Comparison of ENCODE assay signal across 8 cellular contexts in the genomic region with DNA sequence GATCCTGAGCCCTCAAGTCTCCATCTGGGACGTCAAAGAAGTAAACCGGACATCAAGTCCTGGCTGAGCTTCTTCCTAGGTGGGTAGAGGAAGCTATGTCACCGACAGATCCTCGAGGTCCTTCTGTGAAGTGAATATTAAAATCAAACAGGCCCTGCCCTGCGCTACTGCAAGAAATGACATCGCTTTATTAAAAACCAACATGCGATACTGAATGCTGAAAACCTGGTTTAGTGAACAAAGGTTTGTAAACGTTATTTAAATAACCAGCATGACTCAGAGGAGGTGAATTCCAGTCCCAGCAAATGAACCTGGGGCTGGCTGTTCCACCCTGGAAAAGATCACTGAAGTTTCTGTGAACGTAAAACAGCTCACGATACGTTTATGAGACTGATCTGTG. TPM values are rescaled to one million over a fixed set of nuclear protein-coding genes. Genes with fewer than 3 reads are reported as not detected.
DNase-seq lines count a peak whose midpoint lies in the region; ATAC-seq, FAIRE-seq and TF ChIP-seq lines count a peak whose summit lies in the region.

No MANE protein-coding gene starts in this region.

- intact Hi-C loops in heart left ventricle (cut with DNase I) (loop anchor here in 6 of 10 donors (5.0 to 10.0 kb wide), 2 partner anchors 61 to 63 kb away; a partner anchor contains a TSS), Right ventricle myocardium superior (cut with DNase I) (loop anchor here (10.0 kb wide), 1 partner anchor 63 kb away; a partner anchor contains a TSS)

- peak overlapping the region in 8 of 12 donors; percentile 59 to 79 (median 72) for H3K27ac ChIP-seq in heart left ventricle
- H3K27ac ChIP-seq in ectodermal cell (ENCODE audit: insufficient read depth, low read depth, low read length, poor library complexity, severe bottlenecking), result no peak overlapping the region

- no peak for FAIRE-seq in RCC 7860 (lab: Jason Lieb, UNC)

- H3K4me3 ChIP-seq in heart left ventricle, result peak overlapping the region; percentile 68 to 99 (median 85)
- peak overlapping the region; percentile 96 for H3K4me3 ChIP-seq in ectodermal cell (ENCODE audit: insufficient read depth, low read depth, low read length)

- WGBS in heart left ventricle, 4 donors, result 1 to 2% (median 2%) methylated on average over 11 of the region's 11 CpGs
- WGBS in ectodermal cell, 2 experiments, result 3 to 4% methylated on average over 11 of the region's 11 CpGs

- peaks cover 0 to 31% (median 26%) of the 10 kb centered on the region in 9 donors for H3K36me3 ChIP-seq in heart left ventricle
- peaks cover 17% of the 10 kb centered on the region for H3K36me3 ChIP-seq in ectodermal cell (ENCODE audit: control insufficient read depth, insufficient read depth, low read length)

- no peak for TF ChIP-seq POLR2A in heart left ventricle (IDR thresholded peaks at IDR 0.05)

- in situ Hi-C loops in KBM-7 (cut with MboI; ENCODE audit: low pct_unique_long_range_greater_than_20kb, low sequenced_read_pairs), result no loop called here

- DNase-seq in heart left ventricle (no peak), Right ventricle myocardium superior (no peak), RCC 7860 (ENCODE audit: low spot score) (peak; percentile 8), myocyte (ENCODE audit: low read depth) (peak; percentile 13), pons (ENCODE audit: low spot score) (no peak), NCI-H1930 (lab: John Stamatoyannopoulos, UW) (no peak), KBM-7 (no peak)

- TF ChIP-seq CTCF in heart left ventricle (IDR thresholded peaks at IDR 0.05), result no peak

- no peaks in the 10 kb centered on the region for H3K9me3 ChIP-seq in heart left ventricle
- no peaks in the 10 kb centered on the region for H3K9me3 ChIP-seq in ectodermal cell (ENCODE audit: control insufficient read depth, low read length)

- ATAC-seq in heart left ventricle (peak in 2 of 4 donors; percentile 4 to 13), Right ventricle myocardium superior (ENCODE audit: poor library complexity) (no peak)

- H3K27me3 ChIP-seq in heart left ventricle (no peaks in the 10 kb centered on the region), ectodermal cell (ENCODE audit: control insufficient read depth, insufficient read depth, low read length, poor library complexity, severe bottlenecking) (no peaks in the 10 kb centered on the region)

- H3K4me1 ChIP-seq in heart left ventricle (peaks cover 0 to 54% (median 17%) of the 10 kb centered on the region in 12 donors), ectodermal cell (ENCODE audit: control insufficient read depth, insufficient read depth, low read length) (peaks cover 5% of the 10 kb centered on the region)

RNA-seq across cellular contexts. Expression of a gene that starts 0.7 kb away (rescaled TPM):
- total RNA-seq in heart left ventricle (10 to 100 TPM; 39.4 to 54.0 (median 47.1) TPM), Right ventricle myocardium superior (38.5 TPM), myocyte (93.0 and 100 TPM in 2 replicates)
- polyA plus RNA-seq in heart left ventricle, result 100 to 1,000 TPM in 1 of 2 donors, 10 to 100 TPM in 1; 19.8 to 110 TPM
- polyA plus RNA-seq in ectodermal cell (2013, experiment 1 of 4), result 147 TPM
- 164 TPM for polyA plus RNA-seq in ectodermal cell (2013, experiment 2 of 4)
- polyA plus RNA-seq in ectodermal cell (2013, experiment 3 of 4), result 90.2 TPM
- polyA plus RNA-seq in ectodermal cell (2013, experiment 4 of 4), result 99.7 TPM
- 75.8 TPM for polyA plus RNA-seq in myocyte (2012)

RNA-seq across cellular contexts. Expression of a gene that starts 52.9 kb away (rescaled TPM):
- not detected for total RNA-seq in heart left ventricle
- polyA plus RNA-seq in heart left ventricle, result not detected
- total RNA-seq in Right ventricle myocardium superior, result not detected
- not detected for polyA plus RNA-seq in ectodermal cell (2013, experiment 1 of 4)
- polyA plus RNA-seq in ectodermal cell (2013, experiment 2 of 4), result not detected
- not detected for polyA plus RNA-seq in ectodermal cell (2013, experiment 3 of 4)
- not detected for polyA plus RNA-seq in ectodermal cell (2013, experiment 4 of 4)
- total RNA-seq in myocyte, result not detected in 2 replicates
- polyA plus RNA-seq in myocyte (2012), result not detected

RNA-seq across cellular contexts. Expression of a gene that starts 53.7 kb away (rescaled TPM):
- total RNA-seq in heart left ventricle, result not detected
- polyA plus RNA-seq in heart left ventricle, result not detected
- not detected for total RNA-seq in Right ventricle myocardium superior
- polyA plus RNA-seq in ectodermal cell (2013, experiment 1 of 4), result not detected
- not detected for polyA plus RNA-seq in ectodermal cell (2013, experiment 2 of 4)
- not detected for polyA plus RNA-seq in ectodermal cell (2013, experiment 3 of 4)
- not detected for polyA plus RNA-seq in ectodermal cell (2013, experiment 4 of 4)
- not detected in 2 replicates for total RNA-seq in myocyte
- polyA plus RNA-seq in myocyte (2012), result not detected

Comparison
In these comparisons a context has a peak if more than half of its experiments do, and no peak if none do; other contexts are left out.
1. DNase-seq: peak in RCC 7860 (single experiment) and myocyte (single experiment); none in heart left ventricle (0 of 5), Right ventricle myocardium superior (single experiment), pons (single experiment), NCI-H1930 (0 of 2) and KBM-7 (single experiment).